ENCODE assay signal across 16 cellular contexts in the genomic region with DNA sequence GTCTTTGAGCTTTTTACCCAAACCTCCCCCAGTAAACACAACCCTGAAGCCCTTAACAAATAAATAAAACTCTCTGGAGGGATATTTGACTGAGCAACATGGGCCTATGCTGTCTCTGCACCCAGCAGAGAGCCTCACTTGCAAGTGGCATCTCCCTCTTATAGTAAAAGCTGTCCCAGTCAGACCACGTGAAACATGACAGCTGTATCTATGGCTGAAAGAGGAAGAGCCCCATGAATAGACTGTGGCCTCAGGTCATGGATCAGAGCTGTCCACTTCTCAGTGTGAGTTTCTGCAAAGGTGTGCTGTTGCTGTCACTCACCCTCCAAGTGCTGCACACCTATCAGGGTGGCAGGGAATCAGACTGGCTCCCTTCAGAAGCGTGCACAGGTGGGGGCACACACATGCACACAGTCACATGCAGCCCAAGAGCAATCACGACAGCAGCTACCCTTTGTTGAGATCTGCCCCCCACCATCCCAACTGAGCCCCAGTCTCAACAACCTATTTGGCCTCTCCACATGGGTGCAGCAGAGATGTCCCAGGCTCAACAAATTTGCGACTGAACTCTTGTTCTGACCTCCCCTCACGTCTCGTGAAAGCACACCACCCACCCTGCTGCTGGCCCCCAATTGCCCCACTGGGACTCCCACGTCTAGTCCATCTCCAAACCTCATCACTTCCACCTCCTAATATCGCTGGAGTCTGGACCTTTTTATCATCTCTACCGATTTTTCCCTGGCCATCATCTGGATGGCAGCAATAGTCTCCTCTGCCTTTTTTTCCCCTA. TPM values are rescaled to one million over a fixed set of nuclear protein-coding genes. Genes with fewer than 3 reads are reported as not detected.
DNase-seq lines count a peak whose midpoint lies in the region; ATAC-seq, FAIRE-seq and TF ChIP-seq lines count a peak whose summit lies in the region.
"Had no signal": no experiment of that assay in that cellular context is flagged by ENCODE, and none has a peak within 500 bp of the region (broad histone marks: within the 10 kb centered on the region; RNA-seq: fewer than 3 reads in every experiment).

No MANE protein-coding gene starts in this region.

- H3K27ac ChIP-seq in esophagus muscularis mucosa (replicated peaks in 1 of 4) (no peak overlapping the region), trophoblast cell (ENCODE audit: low read depth, low read length) (no peak overlapping the region)
- H3K27ac ChIP-seq: BLaER1 treated with 17β-estradiol and CSF1 and Interleukin-3, amounts not matched to agents 10 nM and 100 nM; KMS-11 had no signal

- H4K12ac ChIP-seq in trophoblast cell (ENCODE audit: low read depth, low read length): no peak overlapping the region

- no peak for TF ChIP-seq EP300 in esophagus muscularis mucosa (IDR thresholded peaks at IDR 0.05)

- no peak overlapping the region for H4K91ac ChIP-seq in trophoblast cell (ENCODE audit: low read depth, low read length)

- H3K18ac ChIP-seq in trophoblast cell (ENCODE audit: low read length): no peak overlapping the region

- H3K4ac ChIP-seq in trophoblast cell (ENCODE audit: low read depth, low read length): no peak overlapping the region

- H3K9me3 ChIP-seq in esophagus muscularis mucosa (peaks cover 0 to 33% (median 30%) of the 10 kb centered on the region in 4 donors), trophoblast cell (ENCODE audit: insufficient read depth, low read depth, low read length) (peaks cover 12% of the 10 kb centered on the region)

- peak; percentile 56 for FAIRE-seq in GM12891 (lab: Jason Lieb, UNC)
- no peak for FAIRE-seq in HTR-8/SVneo (lab: Jason Lieb, UNC)

- no peaks in the 10 kb centered on the region for H3K79me2 ChIP-seq in trophoblast cell (ENCODE audit: control insufficient read depth, insufficient read depth, low read length, poor library complexity)

- no peak overlapping the region for H2AFZ ChIP-seq in trophoblast cell (ENCODE audit: insufficient read depth, low read length, poor library complexity)

- H3K14ac ChIP-seq in trophoblast cell (ENCODE audit: low read length): no peak overlapping the region

- no peak overlapping the region for H2AK5ac ChIP-seq in trophoblast cell (ENCODE audit: low read length)

- no peak overlapping the region for H3K9ac ChIP-seq in trophoblast cell (ENCODE audit: low read length)
- H3K9ac ChIP-seq: BLaER1 treated with 17β-estradiol and CSF1 and Interleukin-3, amounts not matched to agents 10 nM and 100 nM; KMS-11 had no signal

- no peak overlapping the region for H3K4me2 ChIP-seq in trophoblast cell (ENCODE audit: low read length)
- H3K4me2 ChIP-seq: KMS-11 had no signal

- no peak for DNase-seq in GM12891 (ENCODE audit: insufficient read length, low spot score)
- peak; percentile 22 for DNase-seq in NAMALWA (ENCODE audit: low spot score)
- peak; percentile 45 for DNase-seq in esophagus muscularis mucosa (ENCODE audit: extremely low spot score)
- no peak for DNase-seq in trophoblast cell
- DNase-seq in COLO829 (ENCODE audit: low spot score): no peak
- DNase-seq in HTR-8/SVneo (ENCODE audit: insufficient read length, low spot score): no peak
- DNase-seq: CD8-positive, alpha-beta T cell; COR-L47; DMS 273 treated with DMSO at 0.1 percent for 48 hours; DMS53; GOT3; H7 had no signal

- WGBS in esophagus muscularis mucosa: 81% methylated on average over 9 of the region's 9 CpGs
- WGBS in trophoblast cell (ENCODE audit: extremely low coverage, insufficient coverage, insufficient read length): no CpG with 5 or more reads among the region's 9 CpGs

- H3K36me3 ChIP-seq in esophagus muscularis mucosa: no peaks in the 10 kb centered on the region
- H3K36me3 ChIP-seq in trophoblast cell (ENCODE audit: control insufficient read depth in 1 of 2, insufficient read depth in 2 of 2, low read length in 2 of 2): no peaks in the 10 kb centered on the region

- H3K4me1 ChIP-seq in esophagus muscularis mucosa (no peaks in the 10 kb centered on the region), trophoblast cell (ENCODE audit: control insufficient read depth in 1 of 2, insufficient read depth in 2 of 2, low read length in 2 of 2) (no peaks in the 10 kb centered on the region)

- peak overlapping the region; percentile 30 for H3K23ac ChIP-seq in trophoblast cell (ENCODE audit: low read length)

- intact Hi-C loops in esophagus muscularis mucosa (cut with DNase I): no loop called here

- H3K79me1 ChIP-seq in trophoblast cell (ENCODE audit: low read length): no peaks in the 10 kb centered on the region

- no peak for TF ChIP-seq CTCF in esophagus muscularis mucosa (IDR thresholded peaks at IDR 0.05)

- H4K8ac ChIP-seq in trophoblast cell (ENCODE audit: low read depth, low read length): no peak overlapping the region

- no peaks in the 10 kb centered on the region for H3K27me3 ChIP-seq in esophagus muscularis mucosa
- no peaks in the 10 kb centered on the region for H3K27me3 ChIP-seq in trophoblast cell (ENCODE audit: insufficient read depth, low read length)

- no peak overlapping the region for H2BK5ac ChIP-seq in trophoblast cell (ENCODE audit: low read depth, low read length, poor library complexity)

- no peak overlapping the region for H2BK120ac ChIP-seq in trophoblast cell (ENCODE audit: insufficient read depth, low read length, poor library complexity)

- H3K4me3 ChIP-seq in esophagus muscularis mucosa (no peak overlapping the region), trophoblast cell (ENCODE audit: low read depth, low read length) (no peak overlapping the region)
- H3K4me3 ChIP-seq: BLaER1 treated with 17β-estradiol and CSF1 and Interleukin-3, amounts not matched to agents 10 nM and 100 nM had no signal

- ATAC-seq in activated CD4-positive, CD25-positive, alpha-beta regulatory T cell treated with anti-CD3 and anti-CD28 coated beads, Interleukin-2, amount 50 U/mL, for 24 hours: no peak
- ATAC-seq: CD8-positive, alpha-beta T cell; HCT116 had no signal

- no peak overlapping the region for H2BK12ac ChIP-seq in trophoblast cell (ENCODE audit: low read length)

- no peak for TF ChIP-seq POLR2A in GM12891 (IDR thresholded peaks at IDR 0.05; ENCODE audit: low read depth, low read length)
- TF ChIP-seq POLR2A in esophagus muscularis mucosa (IDR thresholded peaks at IDR 0.05; ENCODE audit: low read depth): no peak

TF ChIP-seq in GM12891, 5 proteins besides CTCF, POLR2A, EP300 and RAD21:
- TF ChIP-seq TAF1 (IDR thresholded peaks at IDR 0.05; ENCODE audit: low read depth, low read length) (no peak), SPI1 (IDR thresholded peaks at IDR 0.05; ENCODE audit: low read depth, low read length) (no peak), POU2F2 (IDR thresholded peaks at IDR 0.05; ENCODE audit: low read depth, low read length) (no peak), PAX5 (IDR thresholded peaks at IDR 0.05; ENCODE audit: insufficient read depth, low read length, severe bottlenecking) (no peak), POLR2AphosphoS5 (IDR thresholded peaks at IDR 0.05; ENCODE audit: low read depth, low read length) (no peak)

RNA-seq across cellular contexts. Expression of a gene that starts 45.6 kb away (rescaled TPM):
- 0.09 TPM for polyA plus RNA-seq in GM12891 (2012; ENCODE audit: low read depth, missing spikeins)
- under 1 TPM; under 0.01 to 0.45 (median 0.20) TPM for total RNA-seq in esophagus muscularis mucosa
- 0.30 and 0.35 TPM in 2 replicates for polyA plus RNA-seq in trophoblast cell (2013)

Comparison
In these comparisons a context has a peak if more than half of its experiments do, and no peak if none do; other contexts are left out.
1. DNase-seq: peak in NAMALWA (single experiment) and esophagus muscularis mucosa (single experiment); none in GM12891 (single experiment), trophoblast cell (0 of 2), COLO829 (single experiment) and HTR-8/SVneo (single experiment).